Comparison of ENCODE assay signal across 20 cellular contexts in the genomic region with DNA sequence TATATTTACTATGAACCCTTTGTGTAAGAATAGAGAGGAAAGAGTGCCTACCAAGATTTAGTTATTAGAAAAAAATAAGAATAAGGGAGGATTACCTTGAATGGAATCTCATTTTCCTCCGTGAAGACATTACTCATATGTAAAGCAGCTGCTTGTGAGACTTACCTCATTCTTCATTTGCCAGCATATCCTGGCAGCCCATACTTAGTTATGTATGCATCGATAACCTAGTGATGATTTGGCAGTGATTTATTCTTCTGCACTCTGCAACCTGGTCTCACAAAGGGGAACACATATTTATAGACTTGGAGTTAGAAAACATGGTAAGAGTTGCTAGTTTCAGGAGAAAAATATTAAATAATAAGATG. TPM values are rescaled to one million over a fixed set of nuclear protein-coding genes. Genes with fewer than 3 reads are reported as not detected.
DNase-seq lines count a peak whose midpoint lies in the region; TF ChIP-seq lines count a peak whose summit lies in the region.
"Had no signal": no experiment of that assay in that cellular context is flagged by ENCODE, and none has a peak within 500 bp of the region (broad histone marks: within the 10 kb centered on the region; RNA-seq: fewer than 3 reads in every experiment).

No MANE protein-coding gene starts in this region.

- no peak overlapping the region for H3K4me3 Mint-ChIP-seq in HFFc6
- H3K4me3 Mint-ChIP-seq: activated T-cell treated with anti-CD3 and anti-CD28 coated beads, Interleukin-2, amount 50 U/mL, for 24 hours; B cell had no signal

- no peaks in the 10 kb centered on the region for H3K4me1 Mint-ChIP-seq in HFFc6 (ENCODE audit: low read depth)
- H3K4me1 Mint-ChIP-seq: B cell had no signal

- no peaks in the 10 kb centered on the region for H3K36me3 ChIP-seq in MG63

- no peaks in the 10 kb centered on the region for H3K27me3 ChIP-seq in MG63

- no peak overlapping the region for H3K4me3 ChIP-seq in MG63
- H3K4me3 ChIP-seq in skeletal muscle cell (ENCODE audit: low read depth, low read length), result no peak overlapping the region
- H3K4me3 ChIP-seq: GM12878 had no signal

- H3K36me3 Mint-ChIP-seq in HFFc6 (ENCODE audit: low read depth), result no peaks in the 10 kb centered on the region

- TF ChIP-seq CTCF in HFFc6 (IDR thresholded peaks at IDR 0.05), result no peak

- no peak overlapping the region for H3K27ac Mint-ChIP-seq in HFFc6
- H3K27ac Mint-ChIP-seq: activated T-cell treated with anti-CD3 and anti-CD28 coated beads, Interleukin-2, amount 50 U/mL, for 24 hours; B cell had no signal

- DNase-seq in MG63, result peak; percentile 8
- DNase-seq in amniotic epithelial cell (ENCODE audit: low read depth), result peak; percentile 7
- DNase-seq in glomerular visceral epithelial cell (ENCODE audit: extremely low spot score), result peak; percentile 64
- DNase-seq in skeletal muscle cell (ENCODE audit: low read depth), result peak; percentile 43
- DNase-seq in Ammon's horn (ENCODE audit: low spot score), result no peak
- DNase-seq in HFFc6, result no peak
- no peak for DNase-seq in RPMI8226
- no peak for DNase-seq in NCI-H1048 (lab: John Stamatoyannopoulos, UW)
- DNase-seq: activated CD8-positive, alpha-beta memory T cell treated with anti-CD3 and anti-CD28 coated beads for 24 hours; activated T-cell treated with anti-CD3 and anti-CD28 coated beads, Interleukin-2, amount 50 U/mL, for 24 hours; amygdala; erythroblast; kidney; NCI-H187; NCI-H345; OCI-M1; SHP77 treated with DMSO at 0.1 percent for 48 hours; stimulated activated CD8-positive, alpha-beta memory T cell treated with anti-CD3 and anti-CD28 coated beads, Interleukin-4, amount 100 ng/mL, for 48 hours had no signal

- no peaks in the 10 kb centered on the region for H3K27me3 Mint-ChIP-seq in HFFc6 (ENCODE audit: insufficient read depth)
- H3K27me3 Mint-ChIP-seq: activated T-cell treated with anti-CD3 and anti-CD28 coated beads, Interleukin-2, amount 50 U/mL, for 24 hours; B cell had no signal

- no peaks in the 10 kb centered on the region for H3K9me3 ChIP-seq in MG63

- peaks cover 27% of the 10 kb centered on the region for H3K9me3 Mint-ChIP-seq in HFFc6
- H3K9me3 Mint-ChIP-seq: activated T-cell treated with anti-CD3 and anti-CD28 coated beads, Interleukin-2, amount 50 U/mL, for 24 hours had no signal

RNA-seq across cellular contexts. Expression of gene LRFN5, which starts 56.8 kb away (rescaled TPM):
- not detected in 2 replicates for total RNA-seq in MG63 (2014; rRNA removed; shearing (Covaris generic); ENCODE audit: low replicate concordance)
- not detected for total RNA-seq in HFFc6 (2021; fragmentation: NEBNext Ultra II Directional; extraction: Animal tissue kit (Norgen Biotek cat#: 25700))

Comparison
In these comparisons a context has a peak if more than half of its experiments do, and no peak if none do; other contexts are left out.
1. DNase-seq: peak in MG63 (single experiment), amniotic epithelial cell (single experiment), glomerular visceral epithelial cell (single experiment) and skeletal muscle cell (single experiment); none in Ammon's horn (single experiment), HFFc6 (single experiment), RPMI8226 (single experiment) and NCI-H1048 (single experiment).